1 cellular context compared by ENCODE assay signal in genomic region chr3:15098503-15099363, GRCh38.
TF ChIP-seq lines count a peak whose summit lies in the region.

Gene RBSN (minus strand): TSS chr3:15099148. CDS start chr3:15096120, 3,028 bp downstream.

TF ChIP-seq in HCT116, 20 proteins besides CTCF, POLR2A, EP300 and RAD21 (continued from another document):
- peak; percentile 77 for TF ChIP-seq ZBTB33 (IDR thresholded peaks at IDR 0.05; ENCODE audit: extremely low read depth, insufficient replicate concordance, low read length)
- peak; percentile 68 for TF ChIP-seq TCF7L2 (IDR thresholded peaks at IDR 0.05; ENCODE audit: borderline replicate concordance, extremely low read depth, insufficient read depth, insufficient read length)
- no peak; the same call in 1 of the 2 replicates for TF ChIP-seq FOSL1 (IDR thresholded peaks at IDR 0.05; ENCODE audit: low read depth)
- no peak for TF ChIP-seq ZNF274 (IDR thresholded peaks at IDR 0.05; ENCODE audit: low read depth, low read length)
- TF ChIP-seq ZFX (IDR thresholded peaks at IDR 0.05) = peak; percentile 91
- no peak for TF ChIP-seq JUND (IDR thresholded peaks at IDR 0.05)
- TF ChIP-seq SP1 (IDR thresholded peaks at IDR 0.05; ENCODE audit: low read depth) = peak; percentile 80
- peak; percentile 98 for TF ChIP-seq ELF1 (IDR thresholded peaks at IDR 0.05; ENCODE audit: borderline replicate concordance, low read depth)
- TF ChIP-seq SRF (IDR thresholded peaks at IDR 0.05; ENCODE audit: low read depth) = peak; percentile 99
- TF ChIP-seq SIN3A (IDR thresholded peaks at IDR 0.05; ENCODE audit: low read depth) = peak; percentile 93
- no peak for TF ChIP-seq EZH2 (IDR thresholded peaks at IDR 0.05)
- no peak for TF ChIP-seq ATF3 (IDR thresholded peaks at IDR 0.05)
- peak; percentile 81 for TF ChIP-seq MAX (IDR thresholded peaks at IDR 0.05)
- TF ChIP-seq REST (IDR thresholded peaks at IDR 0.05; ENCODE audit: low read depth) = no peak
- TF ChIP-seq CBX3 (IDR thresholded peaks at IDR 0.05; ENCODE audit: low read depth) = peak; percentile 98
- TF ChIP-seq EZH2phosphoT487 (IDR thresholded peaks at IDR 0.05; ENCODE audit: borderline replicate concordance) = no peak
- TF ChIP-seq POLR2AphosphoS5 (IDR thresholded peaks at IDR 0.05; ENCODE audit: low read depth, low read length) = peak; percentile 83
TF ChIP-seq in HCT116: peak in this region for 12.
